Comparison of ENCODE assay signal across 24 cellular contexts in genomic region chr10:132130286-132131265, GRCh38.
"Had no signal": no experiment of that assay in that cellular context is flagged by ENCODE, and none has a peak within 500 bp of the region (broad histone marks: within the 10 kb centered on the region; RNA-seq: fewer than 3 reads in every experiment).

No MANE protein-coding gene starts in this region.

- H3K4me1 Mint-ChIP-seq: activated CD4-positive, alpha-beta T cell treated with anti-CD3 and anti-CD28 coated beads, Interleukin-2, amount 10 ng/mL, durations not matched to agents 7 days and 5 days; activated naive CD8-positive, alpha-beta T cell treated with anti-CD3 and anti-CD28 coated beads for 36 hours; activated T-helper 17 cell treated with anti-CD3 and anti-CD28 coated beads, Interleukin-2, amount 50 U/mL, for 72 hours; memory B cell had no signal

- H3K27ac ChIP-seq: parathyroid adenoma, thoracic aorta had no signal

- ATAC-seq: activated T-helper 17 cell treated with anti-CD3 and anti-CD28 coated beads, Interleukin-2, amount 50 U/mL, for 72 hours; left lobe of liver had no signal

- H3K4me3 ChIP-seq: thoracic aorta had no signal

- H3K4me3 Mint-ChIP-seq: activated CD4-positive, alpha-beta T cell treated with anti-CD3 and anti-CD28 coated beads, Interleukin-2, amount 10 ng/mL, durations not matched to agents 7 days and 5 days; activated naive CD8-positive, alpha-beta T cell treated with anti-CD3 and anti-CD28 coated beads for 36 hours; activated T-cell treated with anti-CD3 and anti-CD28 coated beads, Interleukin-2, amount 50 U/mL, for 24 hours; activated T-helper 17 cell treated with anti-CD3 and anti-CD28 coated beads, Interleukin-2, amount 50 U/mL, for 72 hours; brain; memory B cell; nephron; type B pancreatic cell had no signal

- H3K36me3 Mint-ChIP-seq: activated naive CD8-positive, alpha-beta T cell treated with anti-CD3 and anti-CD28 coated beads for 36 hours; memory B cell; type B pancreatic cell had no signal

- H3K27ac Mint-ChIP-seq: activated CD4-positive, alpha-beta T cell treated with anti-CD3 and anti-CD28 coated beads, Interleukin-2, amount 10 ng/mL, durations not matched to agents 7 days and 5 days; activated naive CD8-positive, alpha-beta T cell treated with anti-CD3 and anti-CD28 coated beads for 36 hours; activated T-cell treated with anti-CD3 and anti-CD28 coated beads, Interleukin-2, amount 50 U/mL, for 24 hours; activated T-helper 17 cell treated with anti-CD3 and anti-CD28 coated beads, Interleukin-2, amount 50 U/mL, for 72 hours; memory B cell; nephron; type B pancreatic cell had no signal

- H3K9me3 ChIP-seq: SK-N-SH, thoracic aorta had no signal

- H3K4me2 ChIP-seq: SK-N-SH had no signal

- H3K9me3 Mint-ChIP-seq: activated CD4-positive, alpha-beta T cell treated with anti-CD3 and anti-CD28 coated beads, Interleukin-2, amount 10 ng/mL, durations not matched to agents 7 days and 5 days; activated T-helper 17 cell treated with anti-CD3 and anti-CD28 coated beads, Interleukin-2, amount 50 U/mL, for 72 hours; type B pancreatic cell had no signal

- H3K79me2 ChIP-seq: parathyroid adenoma had no signal

- H3K36me3 ChIP-seq: thoracic aorta had no signal

- H2AFZ ChIP-seq: parathyroid adenoma had no signal

- H3K9ac ChIP-seq: parathyroid adenoma, SK-N-SH had no signal

- DNase-seq: activated CD4-positive, alpha-beta T cell treated with anti-CD3 and anti-CD28 coated beads, Interleukin-2, amount 10 ng/mL, durations not matched to agents 7 days and 5 days; activated CD8-positive, alpha-beta memory T cell treated with anti-CD3 and anti-CD28 coated beads for 24 hours; activated CD8-positive, alpha-beta memory T cell treated with anti-CD3 and anti-CD28 coated beads, Interleukin-2, amount 50 U/mL, for 4 hours; activated naive CD4-positive, alpha-beta T cell treated with Interleukin-2 at 50 U/mL for 16 hours; activated naive CD8-positive, alpha-beta T cell treated with anti-CD3 and anti-CD28 coated beads for 36 hours; activated T-cell treated with anti-CD3 and anti-CD28 coated beads, Interleukin-2, amount 50 U/mL, for 24 hours; amygdala; caudate nucleus; dermis blood vessel endothelial cell; effector CD8-positive, alpha-beta T cell; erythroblast; foreskin fibroblast; nucleus accumbens; SK-N-SH; stimulated activated CD4-positive, alpha-beta T cell treated with anti-CD3 and anti-CD28 coated beads, Interleukin-4, amount 100 ng/mL, for 24 hours; stimulated activated naive CD4-positive, alpha-beta T cell treated with Interleukin-2 at 50 U/mL for 16 hours had no signal
